1 cellular context compared by ENCODE assay signal in the genomic region with DNA sequence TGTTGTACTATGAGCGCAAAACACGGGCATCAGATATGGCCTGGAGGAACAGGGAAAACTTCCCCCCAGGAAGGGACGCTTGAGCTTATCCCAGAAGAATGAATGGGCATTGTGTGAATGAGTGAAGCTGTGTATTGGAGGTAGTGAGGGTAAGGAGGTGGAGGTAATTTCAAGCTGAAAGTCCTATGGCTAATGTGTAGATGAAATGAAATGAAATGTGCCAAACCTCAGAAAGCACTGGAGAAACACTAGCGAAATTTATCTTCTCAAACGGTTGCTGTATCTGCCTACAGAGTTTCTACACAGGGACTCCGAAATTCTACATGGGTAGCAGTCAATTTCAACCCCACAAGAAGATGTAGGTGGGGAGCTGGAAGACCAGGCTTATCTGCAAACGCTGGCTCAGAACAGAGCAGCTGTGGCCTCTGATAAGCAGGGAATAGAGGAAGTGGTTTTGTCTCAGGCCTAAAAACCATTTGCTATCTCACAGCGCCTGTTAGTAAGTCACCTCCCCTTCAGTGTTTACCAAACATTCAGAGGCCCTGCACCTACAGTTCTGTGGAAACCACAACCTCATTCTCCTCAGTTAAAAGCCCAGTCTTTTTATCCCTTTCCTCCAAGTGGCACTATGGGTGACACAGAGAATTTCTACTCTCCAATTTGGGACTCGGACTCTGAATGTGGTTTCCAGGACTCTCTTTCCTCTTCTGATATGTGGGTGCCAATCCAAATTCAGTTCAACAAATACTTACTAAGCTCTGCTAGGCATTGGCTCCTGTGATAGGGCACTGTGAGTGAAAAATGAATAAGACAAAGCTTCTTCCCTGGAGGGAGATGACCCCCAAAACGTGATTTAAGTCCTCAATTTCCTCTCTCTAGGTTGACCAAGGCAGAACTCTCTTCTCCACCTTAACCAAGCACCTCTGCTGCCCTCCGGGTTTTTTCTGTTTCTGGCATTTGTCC.
TF ChIP-seq lines count a peak whose summit lies in the region.

No MANE protein-coding gene starts in this region.

TF ChIP-seq in K562, 482 proteins besides CTCF, POLR2A, EP300 and RAD21 (continued from another document):
- TF ChIP-seq PCBP1 (IDR thresholded peaks at IDR 0.05; ENCODE audit: low read depth, low read length, poor library complexity, severe bottlenecking) (no peak), PYGO2 (tag; IDR thresholded peaks at IDR 0.05) (peak; percentile 99), CREM (IDR thresholded peaks at IDR 0.05; ENCODE audit: low read depth) (peak; percentile 87), E2F8 (IDR thresholded peaks at IDR 0.05; ENCODE audit: low read depth, partially characterized antibody) (peak; percentile 75), SAP30 (IDR thresholded peaks at IDR 0.05; ENCODE audit: borderline replicate concordance, insufficient read depth, low read depth, low read length, poor library complexity, severe bottlenecking) (no peak), SRSF3 (IDR thresholded peaks at IDR 0.05; ENCODE audit: insufficient read depth, low read length) (no peak), CREB1 (IDR thresholded peaks at IDR 0.05) (peak; percentile 84), CREB1 (CRISPR knock-in tag; IDR thresholded peaks at IDR 0.05) (no peak), ZNF134 (CRISPR knock-in tag; conservative IDR thresholded peaks at IDR 0.05) (peak; percentile 57; the same call in 1 of the 2 replicates), SMAD3 (CRISPR knock-in tag; conservative IDR thresholded peaks at IDR 0.05) (peak; percentile 96), JUNB (CRISPR knock-in tag; conservative IDR thresholded peaks at IDR 0.05) (no peak), ILK (tag; IDR thresholded peaks at IDR 0.05; ENCODE audit: borderline replicate concordance, low read depth) (no peak), KAT2B (IDR thresholded peaks at IDR 0.05; ENCODE audit: low read depth, low read length) (no peak), TOE1 (IDR thresholded peaks at IDR 0.05; ENCODE audit: borderline replicate concordance) (peak; percentile 82), TOE1 (CRISPR knock-in tag; IDR thresholded peaks at IDR 0.05; ENCODE audit: borderline replicate concordance, low read depth) (no peak), RFX5 (IDR thresholded peaks at IDR 0.05; ENCODE audit: low read depth, low read length) (no peak), MNT (conservative IDR thresholded peaks at IDR 0.05) (peak; percentile 54 to 79; a peak in 3 of 4 replicates), ZKSCAN1 (IDR thresholded peaks at IDR 0.05; ENCODE audit: low read depth, low read length) (0 out of 2 replicates have a peak, but pooled peaks have one; percentile 64), POLR3A (IDR thresholded peaks at IDR 0.05; ENCODE audit: borderline replicate concordance, extremely low read depth, insufficient read depth, insufficient read length) (no peak), FOXA3 (CRISPR knock-in tag; conservative IDR thresholded peaks at IDR 0.05 in 1 of 2, IDR thresholded peaks at IDR 0.05 in 1 of 2) (peak; percentile 96), TRIM24 (IDR thresholded peaks at IDR 0.05) (peak; percentile 99), RUNX1 (IDR thresholded peaks at IDR 0.05; ENCODE audit: low read depth) (peak; percentile 99), SUPT5H (IDR thresholded peaks at IDR 0.05) (peak; percentile 58; the same call in 1 of the 2 replicates), GMEB1 (CRISPR knock-in tag; IDR thresholded peaks at IDR 0.05) (no peak), IRF9 (tag; IDR thresholded peaks at IDR 0.05) (peak; percentile 13; the same call in 1 of the 2 replicates), ZNF140 (CRISPR knock-in tag; IDR thresholded peaks at IDR 0.05) (no peak), RAD51 (IDR thresholded peaks at IDR 0.05; ENCODE audit: borderline replicate concordance, low read depth) (peak; percentile 60; the same call in 1 of the 2 replicates), ZNF232 (CRISPR knock-in tag; IDR thresholded peaks at IDR 0.05) (no peak), KDM2B (CRISPR knock-in tag; IDR thresholded peaks at IDR 0.05) (no peak)
- TF ChIP-seq, protein P1, sequence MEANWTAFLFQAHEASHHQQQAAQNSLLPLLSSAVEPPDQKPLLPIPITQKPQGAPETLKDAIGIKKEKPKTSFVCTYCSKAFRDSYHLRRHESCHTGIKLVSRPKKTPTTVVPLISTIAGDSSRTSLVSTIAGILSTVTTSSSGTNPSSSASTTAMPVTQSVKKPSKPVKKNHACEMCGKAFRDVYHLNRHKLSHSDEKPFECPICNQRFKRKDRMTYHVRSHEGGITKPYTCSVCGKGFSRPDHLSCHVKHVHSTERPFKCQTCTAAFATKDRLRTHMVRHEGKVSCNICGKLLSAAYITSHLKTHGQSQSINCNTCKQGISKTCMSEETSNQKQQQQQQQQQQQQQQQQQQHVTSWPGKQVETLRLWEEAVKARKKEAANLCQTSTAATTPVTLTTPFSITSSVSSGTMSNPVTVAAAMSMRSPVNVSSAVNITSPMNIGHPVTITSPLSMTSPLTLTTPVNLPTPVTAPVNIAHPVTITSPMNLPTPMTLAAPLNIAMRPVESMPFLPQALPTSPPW (CRISPR knock-in tag; IDR thresholded peaks at IDR 0.05): peak; percentile 90
- TF ChIP-seq, protein P2, sequence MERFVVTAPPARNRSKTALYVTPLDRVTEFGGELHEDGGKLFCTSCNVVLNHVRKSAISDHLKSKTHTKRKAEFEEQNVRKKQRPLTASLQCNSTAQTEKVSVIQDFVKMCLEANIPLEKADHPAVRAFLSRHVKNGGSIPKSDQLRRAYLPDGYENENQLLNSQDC (CRISPR knock-in tag; IDR thresholded peaks at IDR 0.05): no peak
- TF ChIP-seq, protein P3, sequence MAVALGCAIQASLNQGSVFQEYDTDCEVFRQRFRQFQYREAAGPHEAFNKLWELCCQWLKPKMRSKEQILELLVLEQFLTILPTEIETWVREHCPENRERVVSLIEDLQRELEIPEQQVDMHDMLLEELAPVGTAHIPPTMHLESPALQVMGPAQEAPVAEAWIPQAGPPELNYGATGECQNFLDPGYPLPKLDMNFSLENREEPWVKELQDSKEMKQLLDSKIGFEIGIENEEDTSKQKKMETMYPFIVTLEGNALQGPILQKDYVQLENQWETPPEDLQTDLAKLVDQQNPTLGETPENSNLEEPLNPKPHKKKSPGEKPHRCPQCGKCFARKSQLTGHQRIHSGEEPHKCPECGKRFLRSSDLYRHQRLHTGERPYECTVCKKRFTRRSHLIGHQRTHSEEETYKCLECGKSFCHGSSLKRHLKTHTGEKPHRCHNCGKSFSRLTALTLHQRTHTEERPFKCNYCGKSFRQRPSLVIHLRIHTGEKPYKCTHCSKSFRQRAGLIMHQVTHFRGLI (CRISPR knock-in tag; IDR thresholded peaks at IDR 0.05): 0 out of 2 replicates have a peak, but pooled peaks have one; percentile 17
- TF ChIP-seq, protein P4, sequence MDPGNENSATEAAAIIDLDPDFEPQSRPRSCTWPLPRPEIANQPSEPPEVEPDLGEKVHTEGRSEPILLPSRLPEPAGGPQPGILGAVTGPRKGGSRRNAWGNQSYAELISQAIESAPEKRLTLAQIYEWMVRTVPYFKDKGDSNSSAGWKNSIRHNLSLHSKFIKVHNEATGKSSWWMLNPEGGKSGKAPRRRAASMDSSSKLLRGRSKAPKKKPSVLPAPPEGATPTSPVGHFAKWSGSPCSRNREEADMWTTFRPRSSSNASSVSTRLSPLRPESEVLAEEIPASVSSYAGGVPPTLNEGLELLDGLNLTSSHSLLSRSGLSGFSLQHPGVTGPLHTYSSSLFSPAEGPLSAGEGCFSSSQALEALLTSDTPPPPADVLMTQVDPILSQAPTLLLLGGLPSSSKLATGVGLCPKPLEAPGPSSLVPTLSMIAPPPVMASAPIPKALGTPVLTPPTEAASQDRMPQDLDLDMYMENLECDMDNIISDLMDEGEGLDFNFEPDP (CRISPR knock-in tag; IDR thresholded peaks at IDR 0.05): 0 out of 2 replicates have a peak, but pooled peaks have one; percentile 69
